ENCODE assay signal across 1 cellular context in genomic region chr20:19964289-19965263, GRCh38.
A peak's percentile ranks its signal among the peaks of the same experiment; 100 is the strongest.
TF ChIP-seq lines count a peak whose summit lies in the region.

No MANE protein-coding gene starts in this region.

TF ChIP-seq in HepG2, 621 proteins besides CTCF, POLR2A, EP300 and RAD21 (continued from another document and continues in another):
- TF ChIP-seq GPBP1L1 (CRISPR knock-in tag; IDR thresholded peaks at IDR 0.05) (no peak), NFE2L1 (CRISPR knock-in tag; IDR thresholded peaks at IDR 0.05; ENCODE audit: borderline replicate concordance) (peak; percentile 92; the same call in 1 of the 2 replicates), ZNF451 (CRISPR knock-in tag; IDR thresholded peaks at IDR 0.05) (peak; percentile 100), POLR2AphosphoS2 (IDR thresholded peaks at IDR 0.05; ENCODE audit: low read depth, low read length) (no peak), ZNF883 (CRISPR knock-in tag; IDR thresholded peaks at IDR 0.05; ENCODE audit: not compliant biosample characterization) (peak; percentile 99), STAG1 (CRISPR knock-in tag; IDR thresholded peaks at IDR 0.05) (peak; percentile 56), XRCC5 (optimal IDR thresholded peaks at IDR 0.05; ENCODE audit: low read length) (peak; percentile 94), ETS1 (CRISPR knock-in tag; IDR thresholded peaks at IDR 0.05) (peak; percentile 98; the same call in 1 of the 2 replicates), SNAPC4 (CRISPR knock-in tag; IDR thresholded peaks at IDR 0.05) (peak; percentile 98), ZSCAN31 (CRISPR knock-in tag; IDR thresholded peaks at IDR 0.05; ENCODE audit: low read depth) (peak; percentile 99), ZNF619 (CRISPR knock-in tag; IDR thresholded peaks at IDR 0.05) (peak; percentile 99), ZNF275 (CRISPR knock-in tag; IDR thresholded peaks at IDR 0.05; ENCODE audit: borderline replicate concordance) (peak; percentile 99), NR2F1 (CRISPR knock-in tag; IDR thresholded peaks at IDR 0.05) (peak; percentile 80 to 94), SIN3B (IDR thresholded peaks at IDR 0.05; ENCODE audit: low read length) (peak; percentile 58; the same call in 1 of the 2 replicates), FOXJ3 (CRISPR knock-in tag; IDR thresholded peaks at IDR 0.05; ENCODE audit: borderline replicate concordance) (peak; percentile 100), SKIL (CRISPR knock-in tag; IDR thresholded peaks at IDR 0.05; ENCODE audit: borderline replicate concordance) (peak; percentile 100), ZNF558 (CRISPR knock-in tag; IDR thresholded peaks at IDR 0.05; ENCODE audit: borderline replicate concordance) (peak; percentile 100), ZSCAN22 (CRISPR knock-in tag; IDR thresholded peaks at IDR 0.05) (peak; percentile 94), FOSL1 (CRISPR knock-in tag; IDR thresholded peaks at IDR 0.05; ENCODE audit: borderline replicate concordance) (peak; percentile 88; the same call in 1 of the 2 replicates), TEAD3 (CRISPR knock-in tag; optimal IDR thresholded peaks at IDR 0.05; ENCODE audit: borderline replicate concordance) (peak; percentile 97), AGO1 (IDR thresholded peaks at IDR 0.05; ENCODE audit: low read depth, low read length, poor library complexity, severe bottlenecking) (no peak), MLLT10 (CRISPR knock-in tag; IDR thresholded peaks at IDR 0.05) (no peak), CBX1 (IDR thresholded peaks at IDR 0.05; ENCODE audit: low read depth) (peak; percentile 98), ZNF281 (CRISPR knock-in tag; IDR thresholded peaks at IDR 0.05; ENCODE audit: borderline replicate concordance) (peak; percentile 93), MXD1 (CRISPR knock-in tag; IDR thresholded peaks at IDR 0.05) (peak; percentile 100), NCOR1 (IDR thresholded peaks at IDR 0.05; ENCODE audit: borderline replicate concordance, low read length) (peak; percentile 94), HNF4A (CRISPR knock-in tag; IDR thresholded peaks at IDR 0.05) (peak; percentile 100), NR2F2 (IDR thresholded peaks at IDR 0.05; ENCODE audit: borderline replicate concordance, low read depth) (peak; percentile 87; the same call in 1 of the 2 replicates), HBP1 (CRISPR knock-in tag; IDR thresholded peaks at IDR 0.05; ENCODE audit: low read depth) (peak; percentile 99), ZNF720 (CRISPR knock-in tag; IDR thresholded peaks at IDR 0.05) (peak; percentile 97), ZNF652 (CRISPR knock-in tag; IDR thresholded peaks at IDR 0.05; ENCODE audit: borderline replicate concordance, low read depth) (peak; percentile 82), ZNF629 (CRISPR knock-in tag; conservative IDR thresholded peaks at IDR 0.05) (peak; percentile 88), MIER3 (CRISPR knock-in tag; IDR thresholded peaks at IDR 0.05; ENCODE audit: borderline replicate concordance) (peak; percentile 100), ZNF784 (CRISPR knock-in tag; IDR thresholded peaks at IDR 0.05; ENCODE audit: borderline replicate concordance) (peak; percentile 98), ZNF543 (CRISPR knock-in tag; IDR thresholded peaks at IDR 0.05) (peak; percentile 99), MAFG (CRISPR knock-in tag; IDR thresholded peaks at IDR 0.05) (peak; percentile 72; the same call in 1 of the 2 replicates), ARID3A (IDR thresholded peaks at IDR 0.05; ENCODE audit: low read depth, low read length) (peak; percentile 81; the same call in 1 of the 2 replicates), IRF1 (CRISPR knock-in tag; IDR thresholded peaks at IDR 0.05; ENCODE audit: low read depth) (peak; percentile 99), CBFB (CRISPR knock-in tag; IDR thresholded peaks at IDR 0.05) (peak; percentile 91), ZNF232 (CRISPR knock-in tag; IDR thresholded peaks at IDR 0.05; ENCODE audit: borderline replicate concordance) (peak; percentile 100), ZNF224 (CRISPR knock-in tag; IDR thresholded peaks at IDR 0.05) (peak; percentile 100), FOXA3 (CRISPR knock-in tag; IDR thresholded peaks at IDR 0.05) (peak; percentile 100)
